In genomic region chr1:205633421-205633976, GRCh38 we compare ENCODE assay signal across 12 cellular contexts. TPM values are rescaled to one million over a fixed set of nuclear protein-coding genes. Genes with fewer than 3 reads are reported as not detected.
DNase-seq lines count a peak whose midpoint lies in the region; ATAC-seq and TF ChIP-seq lines count a peak whose summit lies in the region.
"Had no signal": no experiment of that assay in that cellular context is flagged by ENCODE, and none has a peak within 500 bp of the region (broad histone marks: within the 10 kb centered on the region; RNA-seq: fewer than 3 reads in every experiment).

No MANE protein-coding gene starts in this region.

- BruUV-seq in PC-3 (replicated peaks; lab: Mats Ljungman, UMichigan), result no TSS peak

- no peaks in the 10 kb centered on the region for H3K9me2 ChIP-seq in PC-3 (replicated peaks; ENCODE audit: low read length)

- peak; percentile 21 for ATAC-seq in PC-3
- ATAC-seq in esophagus mucosa, result peak; percentile 24
- ATAC-seq in GM19035 (IDR thresholded peaks at IDR 0.05; ENCODE audit: unreplicated experiment), result no peak
- ATAC-seq: activated CD8-positive, alpha-beta T cell treated with anti-CD3 and anti-CD28 coated beads, Interleukin-2, amount 10 ng/mL, durations not matched to agents 7 days and 5 days; left ventricle myocardium superior had no signal

- H3K79me2 ChIP-seq in PC-3 (ENCODE audit: low read length), result peaks cover 25% of the 10 kb centered on the region

- no peaks in the 10 kb centered on the region for H3K27me3 ChIP-seq in PC-3 (ENCODE audit: low read length)

- no peak overlapping the region for H3K27ac Mint-ChIP-seq in progenitor cell of endocrine pancreas
- H3K27ac Mint-ChIP-seq: activated CD8-positive, alpha-beta T cell treated with anti-CD3 and anti-CD28 coated beads, Interleukin-2, amount 10 ng/mL, durations not matched to agents 7 days and 5 days had no signal

- TF ChIP-seq CTCF in PC-3 (conservative IDR thresholded peaks at IDR 0.05; ENCODE audit: low read depth, low read length) (no peak), progenitor cell of endocrine pancreas (IDR thresholded peaks at IDR 0.05; ENCODE audit: unreplicated experiment) (no peak)

- H4K20me1 ChIP-seq in PC-3 (ENCODE audit: low read length), result peaks cover 6% of the 10 kb centered on the region; the same call in 1 of the 2 replicates

- H3K9me3 ChIP-seq in PC-3 (ENCODE audit: low read length), result no peaks in the 10 kb centered on the region

- H3F3A ChIP-seq in PC-3 (ENCODE audit: low read length, unreplicated experiment), result no peaks in the 10 kb centered on the region

- DNase-seq in G401 (ENCODE audit: low spot score) (peak; percentile 74), PC-3 (peak; percentile 78), progenitor cell of endocrine pancreas (ENCODE audit: low spot score, unreplicated experiment) (no peak), NCI-H146 treated with DMSO at 0.1 percent for 48 hours (lab: John Stamatoyannopoulos, UW; ENCODE audit: unreplicated experiment) (no peak), epidermal melanocyte (ENCODE audit: insufficient read length, low spot score) (no peak), HuH-7 (ENCODE audit: low spot score) (no peak)
- DNase-seq: activated CD8-positive, alpha-beta T cell treated with anti-CD3 and anti-CD28 coated beads, Interleukin-2, amount 10 ng/mL, durations not matched to agents 7 days and 5 days; KG1; left ventricle myocardium superior; NCI-H2227 treated with DMSO at 0.1 percent for 48 hours had no signal

- H3K4me1 Mint-ChIP-seq in progenitor cell of endocrine pancreas (ENCODE audit: low read depth), result peaks cover 20% of the 10 kb centered on the region

- H3K36me3 Mint-ChIP-seq in progenitor cell of endocrine pancreas (ENCODE audit: insufficient read depth), result no peaks in the 10 kb centered on the region

- no peaks in the 10 kb centered on the region for H3K9me3 Mint-ChIP-seq in progenitor cell of endocrine pancreas (ENCODE audit: low read depth)

- no peak overlapping the region for H3K27ac ChIP-seq in PC-3 (ENCODE audit: low read length)

- no peaks in the 10 kb centered on the region for H3K27me3 Mint-ChIP-seq in progenitor cell of endocrine pancreas

- no peak overlapping the region for H3K4me3 ChIP-seq in PC-3 (ENCODE audit: low read length)

- H2AFZ ChIP-seq in PC-3 (ENCODE audit: low read length), result no peak overlapping the region

- in situ Hi-C loops in G401 (cut with HindIII; ENCODE audit: low sequenced_read_pairs), result no loop called here

- H3K4me2 ChIP-seq in PC-3 (ENCODE audit: low read length), result peak overlapping the region; percentile 88

- CTCF ChIA-PET in PC-3 (lab: Charles Lee), result interaction anchor here (0.6 to 3.4 kb wide), 6 partner anchors 18 to 54 kb away, joined by 3 to 21 read pairs (median 6); no protein-coding TSS in a partner anchor

- H3K36me3 ChIP-seq in PC-3 (ENCODE audit: low read depth, low read length), result no peaks in the 10 kb centered on the region

- H3K4me1 ChIP-seq in PC-3 (ENCODE audit: insufficient read depth, low read length), result peaks cover 24% of the 10 kb centered on the region

- intact Hi-C loops in PC-3 (cut with micrococcal nuclease), result loop anchor here (2.0 kb wide), 1 partner anchor 105 kb away; no protein-coding TSS in a partner anchor

- no peak overlapping the region for H3K9ac ChIP-seq in PC-3 (ENCODE audit: low read length)

- H3K4me3 Mint-ChIP-seq in progenitor cell of endocrine pancreas (ENCODE audit: low read depth), result peak overlapping the region; percentile 84

- POLR2A ChIA-PET in PC-3 (lab: Charles Lee; ENCODE audit: unreplicated experiment), result no interaction called here

RNA-seq across cellular contexts. Expression of gene ELK4, which starts 1.7 kb away (rescaled TPM):
- total RNA-seq in G401 (2014; rRNA removed; shearing (Covaris generic)), result 4.6 and 5.1 TPM in 2 replicates
- total RNA-seq in PC-3 (2014; rRNA removed) (16.3 and 16.4 TPM in 2 replicates), esophagus mucosa (28.8 TPM), progenitor cell of endocrine pancreas (25.7 and 30.2 TPM in 2 replicates)

RNA-seq across cellular contexts. Expression of gene SLC45A3, which starts 46.8 kb away (rescaled TPM):
- total RNA-seq in G401 (2014; rRNA removed; shearing (Covaris generic)), result 4.4 and 5.4 TPM in 2 replicates
- total RNA-seq in PC-3 (2014; rRNA removed) (33.2 and 37.6 TPM in 2 replicates), esophagus mucosa (1.2 TPM), progenitor cell of endocrine pancreas (8.4 and 8.6 TPM in 2 replicates)

Comparison
In these comparisons a context has a peak if more than half of its experiments do, and no peak if none do; other contexts are left out.
1. DNase-seq: peak in G401 (single experiment) and PC-3 (single experiment); none in progenitor cell of endocrine pancreas (single experiment), NCI-H146 treated with DMSO at 0.1 percent for 48 hours (single experiment), epidermal melanocyte (single experiment) and HuH-7 (single experiment).